ENCODE assay signal across 9 cellular contexts in the genomic region with DNA sequence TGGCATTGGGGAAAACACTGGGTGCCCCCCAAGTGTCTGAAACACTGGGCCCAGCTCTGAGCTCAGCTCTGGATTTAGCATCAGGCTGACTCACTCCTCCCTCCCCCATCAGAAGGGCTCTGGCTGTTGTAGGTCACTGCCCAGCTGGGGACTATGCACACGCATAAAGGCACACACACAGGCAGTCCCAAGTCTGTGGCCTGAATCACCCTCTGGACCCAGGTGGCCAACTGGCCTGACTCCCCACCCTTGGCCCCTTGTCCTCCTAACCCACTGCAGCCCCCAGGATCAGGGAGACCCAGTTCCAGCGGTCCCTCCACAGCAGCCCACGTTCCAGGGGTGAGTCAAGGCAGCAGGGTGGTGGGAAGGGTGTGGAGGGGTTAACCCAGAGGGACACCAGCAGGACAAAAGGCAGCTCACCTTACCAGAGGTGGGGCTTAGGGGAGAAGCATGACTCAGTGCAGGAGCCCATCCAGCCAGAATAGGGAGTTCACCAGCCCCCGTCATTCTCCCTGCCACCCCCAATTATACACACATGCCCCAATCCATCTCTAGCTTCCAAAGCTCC. TPM values are rescaled to one million over a fixed set of nuclear protein-coding genes. Genes with fewer than 3 reads are reported as not detected.
DNase-seq lines count a peak whose midpoint lies in the region; ATAC-seq and TF ChIP-seq lines count a peak whose summit lies in the region.
"Had no signal": no experiment of that assay in that cellular context is flagged by ENCODE, and none has a peak within 500 bp of the region (broad histone marks: within the 10 kb centered on the region; RNA-seq: fewer than 3 reads in every experiment).

No MANE protein-coding gene starts in this region.

- H3K27me3 ChIP-seq in Panc1 (ENCODE audit: control insufficient read depth, insufficient read depth, low read length) (no peaks in the 10 kb centered on the region), fibroblast of lung (ENCODE audit: control insufficient read depth, insufficient read depth, low read length) (no peaks in the 10 kb centered on the region)

- no TSS peak for BruUV-seq in Panc1 (replicated peaks; lab: Mats Ljungman, UMichigan)

- peaks cover 21% of the 10 kb centered on the region for H3K4me1 ChIP-seq in Panc1 (ENCODE audit: control insufficient read depth, insufficient read depth, low read length)
- peaks cover 35% of the 10 kb centered on the region for H3K4me1 ChIP-seq in fibroblast of lung (ENCODE audit: control insufficient read depth, extremely low read depth, insufficient read depth, low read length)

- H3K27ac ChIP-seq in Panc1 (ENCODE audit: low read length) = peak overlapping the region; percentile 6; the same call in 1 of the 2 replicates
- H3K27ac ChIP-seq in fibroblast of lung (ENCODE audit: insufficient read depth, low read length) = peak overlapping the region; percentile 96

- ATAC-seq in Panc1 (peak; percentile 82), HG03432 (IDR thresholded peaks at IDR 0.05; ENCODE audit: unreplicated experiment) (no peak)
- ATAC-seq in activated CD8-positive, alpha-beta memory T cell treated with anti-CD3 and anti-CD28 coated beads, Interleukin-2, amount 10 ng/mL, durations not matched to agents 7 days and 5 days = no peak

- H3K4me3 Mint-ChIP-seq in neural crest cell (no peak overlapping the region), endothelial cell (ENCODE audit: unreplicated experiment) (no peak overlapping the region)
- no peak overlapping the region for H3K4me3 Mint-ChIP-seq in activated CD8-positive, alpha-beta memory T cell treated with anti-CD3 and anti-CD28 coated beads, Interleukin-2, amount 10 ng/mL, durations not matched to agents 7 days and 5 days

- H3K36me3 Mint-ChIP-seq in neural crest cell (ENCODE audit: low read depth) = no peaks in the 10 kb centered on the region
- peaks cover 5% of the 10 kb centered on the region for H3K36me3 Mint-ChIP-seq in activated CD8-positive, alpha-beta memory T cell treated with anti-CD3 and anti-CD28 coated beads, Interleukin-2, amount 10 ng/mL, durations not matched to agents 7 days and 5 days
- H3K36me3 Mint-ChIP-seq in endothelial cell (ENCODE audit: low read depth, unreplicated experiment) = no peaks in the 10 kb centered on the region

- H3K79me2 ChIP-seq in fibroblast of lung (ENCODE audit: control insufficient read depth, insufficient read depth, low read length) = peaks cover 9% of the 10 kb centered on the region

- H3K4me2 ChIP-seq in fibroblast of lung (ENCODE audit: extremely low read depth, insufficient read depth, low read length) = peak overlapping the region; percentile 78

- peak; percentile 17 for DNase-seq in CD1c-positive myeloid dendritic cell (ENCODE audit: extremely low spot score)
- DNase-seq in Panc1 (ENCODE audit: low read depth, low spot score) = no peak
- DNase-seq in fibroblast of lung (ENCODE audit: low read depth in 2 of 2) = peak; percentile 83 to 85
- DNase-seq in neural crest cell (ENCODE audit: low read depth, low spot score) = no peak
- no peak for DNase-seq in lower leg skin (ENCODE audit: low spot score in 2 of 2)
- DNase-seq in activated CD8-positive, alpha-beta memory T cell treated with anti-CD3 and anti-CD28 coated beads, Interleukin-2, amount 10 ng/mL, durations not matched to agents 7 days and 5 days = no peak
- no peak for DNase-seq in endothelial cell (ENCODE audit: low spot score)
- DNase-seq: trophoblast cell had no signal

- H3K36me3 ChIP-seq in Panc1 (ENCODE audit: control insufficient read depth, insufficient read depth, low read length) (no peaks in the 10 kb centered on the region), fibroblast of lung (ENCODE audit: control insufficient read depth, insufficient read depth, low read length) (no peaks in the 10 kb centered on the region)

- peak overlapping the region; percentile 50 for H3K27ac Mint-ChIP-seq in neural crest cell (ENCODE audit: unreplicated experiment)
- H3K27ac Mint-ChIP-seq in activated CD8-positive, alpha-beta memory T cell treated with anti-CD3 and anti-CD28 coated beads, Interleukin-2, amount 10 ng/mL, durations not matched to agents 7 days and 5 days = no peak overlapping the region
- H3K27ac Mint-ChIP-seq in endothelial cell (ENCODE audit: unreplicated experiment) = no peak overlapping the region

- 69 to 70% methylated on average over 3 to 4 of the region's 4 CpGs for WGBS in lower leg skin, 2 donors

- no peaks in the 10 kb centered on the region for H3K27me3 Mint-ChIP-seq in neural crest cell (ENCODE audit: low read depth)
- H3K27me3 Mint-ChIP-seq in activated CD8-positive, alpha-beta memory T cell treated with anti-CD3 and anti-CD28 coated beads, Interleukin-2, amount 10 ng/mL, durations not matched to agents 7 days and 5 days = no peaks in the 10 kb centered on the region
- peaks cover 10% of the 10 kb centered on the region for H3K27me3 Mint-ChIP-seq in endothelial cell (ENCODE audit: unreplicated experiment)

- H4K20me1 ChIP-seq in fibroblast of lung (ENCODE audit: control insufficient read depth, extremely low read depth, insufficient read depth, low read length) = no peaks in the 10 kb centered on the region

- H3K4me3 ChIP-seq in Panc1 (ENCODE audit: low read depth in 2 of 2, low read length in 2 of 2) (no peak overlapping the region), fibroblast of lung (replicated peaks in 1 of 4; ENCODE audit: control extremely low read depth in 1 of 4, insufficient read depth in 1 of 4, low read depth in 3 of 4, low read length in 4 of 4) (peak overlapping the region in 1 of 4 experiments; percentile 22), lower leg skin (ENCODE audit: low read depth, poor library complexity, severe bottlenecking) (no peak overlapping the region)

- TF ChIP-seq CTCF in Panc1 (IDR thresholded peaks at IDR 0.05) = no peak
- TF ChIP-seq CTCF in fibroblast of lung (conservative IDR thresholded peaks at IDR 0.05 in 1 of 2, IDR thresholded peaks at IDR 0.05 in 1 of 2; ENCODE audit: low read depth in 1 of 2, low read length in 2 of 2) = no peak
- TF ChIP-seq CTCF in neural crest cell (conservative IDR thresholded peaks at IDR 0.05) = no peak
- no peak for TF ChIP-seq CTCF in lower leg skin (IDR thresholded peaks at IDR 0.05)
- TF ChIP-seq CTCF in endothelial cell (IDR thresholded peaks at IDR 0.05; ENCODE audit: unreplicated experiment) = no peak

- in situ Hi-C loops in Panc1 (cut with HindIII; ENCODE audit: low pct_unique_long_range_greater_than_20kb, low sequenced_read_pairs) = no loop called here

- POLR2A ChIA-PET in Panc1 (lab: Charles Lee) = interaction anchor here (0.5 kb wide), 1 partner anchor 92 kb away, joined by 3 read pairs; no protein-coding TSS in a partner anchor

- H3K9me3 Mint-ChIP-seq in neural crest cell (no peaks in the 10 kb centered on the region), endothelial cell (ENCODE audit: unreplicated experiment) (no peaks in the 10 kb centered on the region)
- H3K9me3 Mint-ChIP-seq in activated CD8-positive, alpha-beta memory T cell treated with anti-CD3 and anti-CD28 coated beads, Interleukin-2, amount 10 ng/mL, durations not matched to agents 7 days and 5 days (ENCODE audit: low read depth) = no peaks in the 10 kb centered on the region

- H3K4me1 Mint-ChIP-seq in neural crest cell (peaks cover 4% of the 10 kb centered on the region), endothelial cell (ENCODE audit: unreplicated experiment) (peaks cover 10% of the 10 kb centered on the region)
- peaks cover 56% of the 10 kb centered on the region for H3K4me1 Mint-ChIP-seq in activated CD8-positive, alpha-beta memory T cell treated with anti-CD3 and anti-CD28 coated beads, Interleukin-2, amount 10 ng/mL, durations not matched to agents 7 days and 5 days

- no peak for TF ChIP-seq POLR2A in lower leg skin (IDR thresholded peaks at IDR 0.05)

- CTCF ChIA-PET in Panc1 (lab: Charles Lee) = interaction anchor here (0.5 to 2.0 kb wide), 6 partner anchors 9 to 86 kb away, joined by 3 to 10 read pairs (median 5); no protein-coding TSS in a partner anchor
- CTCF ChIA-PET in activated CD8-positive, alpha-beta memory T cell treated with anti-CD3 and anti-CD28 coated beads, Interleukin-2, amount 10 ng/mL, durations not matched to agents 7 days and 5 days (lab: Charles Lee) = interaction anchor here (1.6 to 5.8 kb wide), 7 partner anchors 9 to 180 kb away, joined by 3 to 55 read pairs (median 19); no protein-coding TSS in a partner anchor

- H3K9ac ChIP-seq in fibroblast of lung (ENCODE audit: insufficient read depth, low read length) = no peak overlapping the region

- intact Hi-C loops in Panc1 (cut with micrococcal nuclease; ENCODE audit: unreplicated experiment) = no loop called here
- intact Hi-C loops in lower leg skin (cut with DNase I; ENCODE audit: low total_unique reads) = no loop called here

- H2AFZ ChIP-seq in fibroblast of lung (ENCODE audit: low read length) = no peak overlapping the region

- H3K9me3 ChIP-seq in Panc1 (ENCODE audit: control insufficient read depth, insufficient read depth, low read depth, low read length) = no peaks in the 10 kb centered on the region
- no peaks in the 10 kb centered on the region for H3K9me3 ChIP-seq in fibroblast of lung (ENCODE audit: control insufficient read depth, insufficient read depth, low read depth, low read length)

RNA-seq across cellular contexts. Expression of a gene that starts 47.0 kb away (rescaled TPM):
- total RNA-seq in Panc1 (2021; ENCODE audit: unreplicated experiment) (108 TPM), fibroblast of lung (50.3 and 133 TPM in 2 replicates), neural crest cell (43.1 and 48.2 TPM in 2 replicates), lower leg skin (100 to 1,000 TPM in 1 of 4 donors, 10 to 100 TPM in 3; 87.3 to 123 (median 94.0) TPM), endothelial cell (ENCODE audit: unreplicated experiment) (79.9 TPM)
- 94.4 TPM for polyA plus RNA-seq in Panc1 (2012; ENCODE audit: insufficient read length)
- polyA plus RNA-seq in fibroblast of lung = 11.7 and 17.5 TPM in 2 replicates
- polyA plus RNA-seq in fibroblast of lung (2012) = 34.5 and 50.8 TPM in 2 replicates
- polyA minus RNA-seq in fibroblast of lung (ENCODE audit: low replicate concordance) = 70.6 and 134 TPM in 2 replicates
- 10 to 100 TPM; 67.7 to 85.8 TPM for total RNA-seq in activated CD8-positive, alpha-beta memory T cell treated with anti-CD3 and anti-CD28 coated beads, Interleukin-2, amount 10 ng/mL, durations not matched to agents 7 days and 5 days

Comparison
In these comparisons a context has a peak if more than half of its experiments do, and no peak if none do; other contexts are left out.
1. DNase-seq: peak in CD1c-positive myeloid dendritic cell (single experiment) and fibroblast of lung (2 of 2); none in Panc1 (single experiment), neural crest cell (single experiment), lower leg skin (0 of 2), activated CD8-positive, alpha-beta memory T cell treated with anti-CD3 and anti-CD28 coated beads, Interleukin-2, amount 10 ng/mL, durations not matched to agents 7 days and 5 days (single experiment) and endothelial cell (single experiment).